ENCODE assay signal across 22 cellular contexts in the genomic region with DNA sequence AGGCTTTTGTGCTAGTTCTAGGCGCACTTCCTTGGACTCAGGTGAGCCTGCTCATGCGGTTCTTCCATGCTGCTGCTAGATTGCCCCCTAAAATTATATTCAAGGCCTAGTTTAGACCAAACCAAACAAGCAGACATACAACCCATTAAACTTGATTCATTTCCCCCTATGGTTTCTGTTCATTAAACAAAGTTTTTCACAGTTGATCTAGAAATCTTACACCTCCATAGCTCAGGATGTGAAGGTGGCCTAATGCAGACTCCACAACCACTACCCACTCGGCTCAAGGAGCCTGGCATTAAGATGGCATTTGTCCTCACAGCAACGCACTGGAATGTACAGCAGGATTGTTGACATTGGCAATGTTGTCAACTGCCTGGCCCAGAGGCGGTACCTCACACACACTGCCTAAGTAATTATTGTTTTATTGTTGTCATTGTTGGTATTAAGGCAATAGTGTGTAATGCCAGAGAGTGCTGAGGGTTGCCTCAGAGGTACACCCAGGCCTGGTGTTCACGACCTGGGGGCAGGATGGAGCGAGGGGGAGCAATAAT. TPM values are rescaled to one million over a fixed set of nuclear protein-coding genes. Genes with fewer than 3 reads are reported as not detected.
"Had no signal": no experiment of that assay in that cellular context is flagged by ENCODE, and none has a peak within 500 bp of the region (broad histone marks: within the 10 kb centered on the region; RNA-seq: fewer than 3 reads in every experiment).

No MANE protein-coding gene starts in this region.

- H3K27ac Mint-ChIP-seq: activated B cell treated with CpG ODN at 0.5 μM for 24 hours; activated CD4-positive, alpha-beta memory T cell treated with anti-CD3 and anti-CD28 coated beads, Interleukin-2, amount 10 ng/mL, durations not matched to agents 7 days and 5 days; activated CD8-positive, alpha-beta memory T cell treated with anti-CD3 and anti-CD28 coated beads, Interleukin-2, amount 10 ng/mL, durations not matched to agents 7 days and 5 days; activated naive CD8-positive, alpha-beta T cell treated with anti-CD3 and anti-CD28 coated beads for 36 hours; endodermal cell; natural killer cell treated with Interleukin-12 subunit alpha and Interleukin-12 subunit beta and Interleukin-15 and Interleukin-18, amount 100 ng/mL, for 72 hours; T-cell had no signal

- H3K36me3 ChIP-seq: cardiac muscle cell, tibial nerve had no signal

- H3K27me3 ChIP-seq: foreskin keratinocyte, neutrophil, tibial nerve had no signal

- H3K27ac ChIP-seq: cardiac muscle cell, foreskin keratinocyte, neutrophil had no signal

- H3K9me3 Mint-ChIP-seq: activated B cell treated with CpG ODN at 0.5 μM for 24 hours; activated CD4-positive, alpha-beta memory T cell treated with anti-CD3 and anti-CD28 coated beads, Interleukin-2, amount 10 ng/mL, durations not matched to agents 7 days and 5 days; activated naive CD8-positive, alpha-beta T cell treated with anti-CD3 and anti-CD28 coated beads for 36 hours; endodermal cell; natural killer cell treated with Interleukin-12 subunit alpha and Interleukin-12 subunit beta and Interleukin-15 and Interleukin-18, amount 100 ng/mL, for 72 hours; T-cell had no signal

- H3K4me3 Mint-ChIP-seq: activated B cell treated with CpG ODN at 0.5 μM for 24 hours; activated CD4-positive, alpha-beta memory T cell treated with anti-CD3 and anti-CD28 coated beads, Interleukin-2, amount 10 ng/mL, durations not matched to agents 7 days and 5 days; activated CD8-positive, alpha-beta memory T cell treated with anti-CD3 and anti-CD28 coated beads, Interleukin-2, amount 10 ng/mL, durations not matched to agents 7 days and 5 days; activated naive CD8-positive, alpha-beta T cell treated with anti-CD3 and anti-CD28 coated beads for 36 hours; endodermal cell; natural killer cell treated with Interleukin-12 subunit alpha and Interleukin-12 subunit beta and Interleukin-15 and Interleukin-18, amount 100 ng/mL, for 72 hours; T-cell had no signal

- DNase-seq: activated B cell treated with CpG ODN at 0.5 μM for 24 hours; activated CD4-positive, alpha-beta memory T cell treated with anti-CD3 and anti-CD28 coated beads, Interleukin-2, amount 10 ng/mL, durations not matched to agents 7 days and 5 days; activated CD4-positive, alpha-beta T cell treated with anti-CD3 and anti-CD28 coated beads for 4 hours; activated CD8-positive, alpha-beta memory T cell treated with anti-CD3 and anti-CD28 coated beads, Interleukin-2, amount 10 ng/mL, durations not matched to agents 7 days and 5 days; activated naive CD8-positive, alpha-beta T cell treated with anti-CD3 and anti-CD28 coated beads for 36 hours; amniotic stem cell; foreskin keratinocyte; hypothalamus; SK-N-SH; stimulated activated CD8-positive, alpha-beta memory T cell treated with anti-CD3 and anti-CD28 coated beads, Interleukin-4, amount 100 ng/mL, for 48 hours; stimulated activated naive CD4-positive, alpha-beta T cell treated with Interleukin-2 at 50 U/mL for 16 hours; substantia nigra; T-cell had no signal

- H3K4me1 ChIP-seq: foreskin keratinocyte had no signal

- H3K4me1 Mint-ChIP-seq: activated B cell treated with CpG ODN at 0.5 μM for 24 hours; activated CD4-positive, alpha-beta memory T cell treated with anti-CD3 and anti-CD28 coated beads, Interleukin-2, amount 10 ng/mL, durations not matched to agents 7 days and 5 days; activated CD8-positive, alpha-beta memory T cell treated with anti-CD3 and anti-CD28 coated beads, Interleukin-2, amount 10 ng/mL, durations not matched to agents 7 days and 5 days; activated naive CD8-positive, alpha-beta T cell treated with anti-CD3 and anti-CD28 coated beads for 36 hours; endodermal cell; T-cell had no signal

- H3K4me3 ChIP-seq: cardiac muscle cell, tibial nerve had no signal

- ATAC-seq: activated CD8-positive, alpha-beta memory T cell treated with anti-CD3 and anti-CD28 coated beads, Interleukin-2, amount 10 ng/mL, durations not matched to agents 7 days and 5 days; foreskin keratinocyte; natural killer cell treated with Interleukin-12 subunit alpha and Interleukin-12 subunit beta and Interleukin-15 and Interleukin-18, amount 100 ng/mL, for 72 hours; T-cell had no signal

- H3K36me3 Mint-ChIP-seq: activated CD8-positive, alpha-beta memory T cell treated with anti-CD3 and anti-CD28 coated beads, Interleukin-2, amount 10 ng/mL, durations not matched to agents 7 days and 5 days; activated naive CD8-positive, alpha-beta T cell treated with anti-CD3 and anti-CD28 coated beads for 36 hours; natural killer cell treated with Interleukin-12 subunit alpha and Interleukin-12 subunit beta and Interleukin-15 and Interleukin-18, amount 100 ng/mL, for 72 hours; T-cell had no signal

- H3K9me3 ChIP-seq: neutrophil, SK-N-SH, tibial nerve had no signal

- H3K27me3 Mint-ChIP-seq: activated B cell treated with CpG ODN at 0.5 μM for 24 hours; activated CD4-positive, alpha-beta memory T cell treated with anti-CD3 and anti-CD28 coated beads, Interleukin-2, amount 10 ng/mL, durations not matched to agents 7 days and 5 days; activated CD8-positive, alpha-beta memory T cell treated with anti-CD3 and anti-CD28 coated beads, Interleukin-2, amount 10 ng/mL, durations not matched to agents 7 days and 5 days; activated naive CD8-positive, alpha-beta T cell treated with anti-CD3 and anti-CD28 coated beads for 36 hours; T-cell had no signal

RNA-seq across cellular contexts. Expression of a gene that starts 38.4 kb away (rescaled TPM):
- total RNA-seq: activated B cell treated with CpG ODN at 0.5 μM for 24 hours; activated CD4-positive, alpha-beta memory T cell treated with anti-CD3 and anti-CD28 coated beads, Interleukin-2, amount 10 ng/mL, durations not matched to agents 7 days and 5 days; activated CD8-positive, alpha-beta memory T cell treated with anti-CD3 and anti-CD28 coated beads, Interleukin-2, amount 10 ng/mL, durations not matched to agents 7 days and 5 days; activated naive CD8-positive, alpha-beta T cell treated with anti-CD3 and anti-CD28 coated beads for 36 hours; cardiac muscle cell; chondrocyte; dermis microvascular lymphatic vessel endothelial cell; endodermal cell; epithelial cell of proximal tubule; foreskin keratinocyte; liver; natural killer cell treated with Interleukin-12 subunit alpha and Interleukin-12 subunit beta and Interleukin-15 and Interleukin-18, amount 100 ng/mL, for 72 hours; T-cell; tibial nerve had no signal
